In genomic region chr1:151156515-151156819, GRCh38 we compare ENCODE assay signal across 9 cellular contexts. TPM values are rescaled to one million over a fixed set of nuclear protein-coding genes. Genes with fewer than 3 reads are reported as not detected.
DNase-seq lines count a peak whose midpoint lies in the region; ATAC-seq and TF ChIP-seq lines count a peak whose summit lies in the region.
"Had no signal": no experiment of that assay in that cellular context is flagged by ENCODE, and none has a peak within 500 bp of the region (broad histone marks: within the 10 kb centered on the region; RNA-seq: fewer than 3 reads in every experiment).

Gene TNFAIP8L2 (plus strand): TSS chr1:151156649. CDS start chr1:151158698, 2,049 bp downstream.

- no peaks in the 10 kb centered on the region for H3K9me3 Mint-ChIP-seq in activated CD8-positive, alpha-beta T cell treated with anti-CD3 and anti-CD28 coated beads, Interleukin-2, amount 10 ng/mL, durations not matched to agents 7 days and 5 days (ENCODE audit: insufficient read depth)
- peaks cover 4% of the 10 kb centered on the region for H3K9me3 Mint-ChIP-seq in glutamatergic neuron (ENCODE audit: unreplicated experiment)

- no peak for TF ChIP-seq CTCF in Loucy (conservative IDR thresholded peaks at IDR 0.05; ENCODE audit: low read length)
- TF ChIP-seq CTCF in glutamatergic neuron (IDR thresholded peaks at IDR 0.05; ENCODE audit: partially characterized antibody, unreplicated experiment) = no peak

- H3K79me2 ChIP-seq in Loucy (ENCODE audit: insufficient read depth, low read length) = peaks cover 20% of the 10 kb centered on the region; the same call in 1 of the 2 replicates

- H3K9me2 ChIP-seq in Loucy (replicated peaks; ENCODE audit: low read depth, low read length) = no peaks in the 10 kb centered on the region

- H3K36me3 ChIP-seq in Loucy (ENCODE audit: insufficient read depth, low read length) = no peaks in the 10 kb centered on the region

- peaks cover 32% of the 10 kb centered on the region for H3K4me1 ChIP-seq in Loucy (ENCODE audit: insufficient read depth, low read length, poor library complexity, severe bottlenecking)

- CTCF ChIA-PET in activated CD8-positive, alpha-beta T cell treated with anti-CD3 and anti-CD28 coated beads, Interleukin-2, amount 10 ng/mL, durations not matched to agents 7 days and 5 days (lab: Charles Lee) = interaction anchor here (0.6 to 13.1 kb wide), 35 partner anchors 8 to 793 kb away, joined by 3 to 337 read pairs (median 4); partner anchors contain the start of genes CDC42SE1, GABPB2, RPRD2 and SCNM1

- POLR2A ChIA-PET in activated CD8-positive, alpha-beta T cell treated with anti-CD3 and anti-CD28 coated beads, Interleukin-2, amount 10 ng/mL, durations not matched to agents 7 days and 5 days (lab: Charles Lee) = interaction anchor here (0.6 to 2.6 kb wide), 14 partner anchors 9 to 793 kb away, joined by 3 to 24 read pairs (median 6); partner anchors contain the start of genes BNIPL, CDC42SE1, GABPB2 and LYSMD1

- H3K27me3 Mint-ChIP-seq in activated CD8-positive, alpha-beta T cell treated with anti-CD3 and anti-CD28 coated beads, Interleukin-2, amount 10 ng/mL, durations not matched to agents 7 days and 5 days (ENCODE audit: low read depth) = no peaks in the 10 kb centered on the region
- H3K27me3 Mint-ChIP-seq in glutamatergic neuron (ENCODE audit: unreplicated experiment) = no peaks in the 10 kb centered on the region

- no peaks in the 10 kb centered on the region for H3K27me3 ChIP-seq in Loucy (ENCODE audit: insufficient read depth, low read length, poor library complexity, severe bottlenecking)

- peak within 1 kb of the TSS; percentile 80 for H3K4me2 ChIP-seq in Loucy (ENCODE audit: low read depth, low read length, poor library complexity, severe bottlenecking)

- peaks cover 36% of the 10 kb centered on the region for H3K36me3 Mint-ChIP-seq in activated CD8-positive, alpha-beta T cell treated with anti-CD3 and anti-CD28 coated beads, Interleukin-2, amount 10 ng/mL, durations not matched to agents 7 days and 5 days (ENCODE audit: low read depth)
- no peaks in the 10 kb centered on the region for H3K36me3 Mint-ChIP-seq in glutamatergic neuron (ENCODE audit: unreplicated experiment)

- peak within 1 kb of the TSS; percentile 76 for H3K4me3 ChIP-seq in Loucy (ENCODE audit: low read length, poor library complexity, severe bottlenecking)

- no peaks in the 10 kb centered on the region for H3K9me3 ChIP-seq in Loucy (ENCODE audit: insufficient read depth, low read depth, low read length)

- peaks cover 55% of the 10 kb centered on the region for H3K4me1 Mint-ChIP-seq in activated CD8-positive, alpha-beta T cell treated with anti-CD3 and anti-CD28 coated beads, Interleukin-2, amount 10 ng/mL, durations not matched to agents 7 days and 5 days (ENCODE audit: low read depth)
- peaks cover 6% of the 10 kb centered on the region for H3K4me1 Mint-ChIP-seq in glutamatergic neuron (ENCODE audit: low read depth, unreplicated experiment)

- no peaks in the 10 kb centered on the region for H4K20me1 ChIP-seq in Loucy (ENCODE audit: insufficient read depth, low read length, poor library complexity, severe bottlenecking)

- ATAC-seq in activated CD8-positive, alpha-beta T cell treated with anti-CD3 and anti-CD28 coated beads, Interleukin-2, amount 10 ng/mL, durations not matched to agents 7 days and 5 days = peak; percentile 89

- H3K4me3 Mint-ChIP-seq in activated CD8-positive, alpha-beta T cell treated with anti-CD3 and anti-CD28 coated beads, Interleukin-2, amount 10 ng/mL, durations not matched to agents 7 days and 5 days = peak within 1 kb of the TSS; percentile 100
- peak within 1 kb of the TSS; percentile 11 for H3K4me3 Mint-ChIP-seq in glutamatergic neuron (ENCODE audit: unreplicated experiment)

- H3K27ac Mint-ChIP-seq in activated CD8-positive, alpha-beta T cell treated with anti-CD3 and anti-CD28 coated beads, Interleukin-2, amount 10 ng/mL, durations not matched to agents 7 days and 5 days = peak within 1 kb of the TSS; percentile 98
- H3K27ac Mint-ChIP-seq in glutamatergic neuron (ENCODE audit: unreplicated experiment) = peak within 1 kb of the TSS; percentile 52

- peak within 1 kb of the TSS; percentile 79 for H2AFZ ChIP-seq in Loucy (ENCODE audit: low read length)

- H3F3A ChIP-seq in Loucy (ENCODE audit: low read depth) = no peaks in the 10 kb centered on the region

- peak within 1 kb of the TSS; percentile 81 for H3K9ac ChIP-seq in Loucy (ENCODE audit: low read depth, low read length, poor library complexity, severe bottlenecking)

- DNase-seq in NCI-H2227 (lab: John Stamatoyannopoulos, UW; ENCODE audit: unreplicated experiment) = peak; percentile 10
- no peak for DNase-seq in NCI-H2227 treated with DMSO at 0.1 percent for 48 hours (lab: John Stamatoyannopoulos, UW)
- DNase-seq in activated CD8-positive, alpha-beta T cell treated with anti-CD3 and anti-CD28 coated beads, Interleukin-2, amount 10 ng/mL, durations not matched to agents 7 days and 5 days = peak; percentile 89
- no peak for DNase-seq in glutamatergic neuron
- peak; percentile 66 to 79 for DNase-seq in stimulated activated CD4-positive, alpha-beta T cell treated with anti-CD3 and anti-CD28 coated beads, Interleukin-2, amount 100 ng/mL, for 48 hours
- DNase-seq in SW 1271 (lab: John Stamatoyannopoulos, UW) = no peak
- DNase-seq in NCI-H2029 (lab: John Stamatoyannopoulos, UW) = no peak

RNA-seq across cellular contexts. Expression of gene TNFAIP8L2, which starts in this region (rescaled TPM):
- total RNA-seq in activated CD8-positive, alpha-beta T cell treated with anti-CD3 and anti-CD28 coated beads, Interleukin-2, amount 10 ng/mL, durations not matched to agents 7 days and 5 days = 10 to 100 TPM; 18.5 to 20.0 TPM
- total RNA-seq in glutamatergic neuron (ENCODE audit: unreplicated experiment) = not detected
- total RNA-seq: astrocyte had no signal

Comparison
In these comparisons a context has a peak if more than half of its experiments do, and no peak if none do; other contexts are left out.
1. RNA of gene TNFAIP8L2 (total RNA-seq): 18.5 to 20.0 TPM in activated CD8-positive, alpha-beta T cell treated with anti-CD3 and anti-CD28 coated beads, Interleukin-2, amount 10 ng/mL, durations not matched to agents 7 days and 5 days; not detected in glutamatergic neuron (single experiment); every median in the first group is over 10 times any median in the second.
2. DNase-seq: peak in NCI-H2227 (single experiment), activated CD8-positive, alpha-beta T cell treated with anti-CD3 and anti-CD28 coated beads, Interleukin-2, amount 10 ng/mL, durations not matched to agents 7 days and 5 days (single experiment) and stimulated activated CD4-positive, alpha-beta T cell treated with anti-CD3 and anti-CD28 coated beads, Interleukin-2, amount 100 ng/mL, for 48 hours (2 of 2); none in NCI-H2227 treated with DMSO at 0.1 percent for 48 hours (single experiment), glutamatergic neuron (single experiment), SW 1271 (0 of 2) and NCI-H2029 (single experiment).